In the genomic region with DNA sequence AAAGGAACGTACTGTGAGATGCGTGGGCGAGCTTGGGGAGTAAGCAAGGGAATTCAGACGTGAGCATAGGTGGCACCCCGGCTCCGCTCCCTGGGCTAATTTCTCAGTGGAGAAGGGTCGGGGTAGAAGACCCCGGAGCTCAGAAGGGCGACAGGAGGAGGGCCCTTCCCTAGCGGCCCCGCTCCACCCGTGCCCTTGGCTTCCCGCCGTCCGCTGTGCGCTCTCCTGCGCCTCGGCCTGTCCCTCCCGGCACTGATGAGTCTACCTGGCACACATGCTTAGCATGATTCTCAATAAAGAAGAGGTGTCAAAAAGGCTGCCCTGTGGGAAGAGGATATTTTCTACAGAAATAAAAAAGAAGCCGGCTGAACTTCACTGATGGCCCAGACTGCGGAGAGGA, we compare ENCODE assay signal across 29 cellular contexts.
"Had no signal": no experiment of that assay in that cellular context is flagged by ENCODE, and none has a peak within 500 bp of the region (broad histone marks: within the 10 kb centered on the region; RNA-seq: fewer than 3 reads in every experiment).

No MANE protein-coding gene starts in this region.

- H3K27me3 Mint-ChIP-seq: stimulated activated memory B cell treated with anti-CD40 and anti-IgM and Interleukin-4, amounts not matched to agents 10 μg/mL and 1 μg/mL and 100 μg/mL, for 72 hours; stimulated activated naive B cell treated with anti-CD40 and anti-IgM and Interleukin-4, amounts not matched to agents 10 μg/mL and 1 μg/mL and 100 μg/mL, for 72 hours; stimulated activated naive CD8-positive, alpha-beta T cell treated with anti-CD3 and anti-CD28 coated beads, Interleukin-15, amount 100 ng/mL, for 72 hours; stimulated activated naive CD8-positive, alpha-beta T cell treated with anti-CD3 and anti-CD28 coated beads, Interleukin-15, Interleukin-2, amounts not matched to agents 100 ng/mL and 50 ng/mL, for 24 hours; type B pancreatic cell had no signal

- H3K27ac ChIP-seq: stomach, suprapubic skin, testis, thoracic aorta, thyroid gland, tibial artery, tibial nerve, transverse colon, upper lobe of left lung, upper lobe of right lung, uterus, vagina had no signal

- H3K36me3 ChIP-seq: stomach, suprapubic skin, thoracic aorta, thyroid gland, tibial artery, tibial nerve, transverse colon, upper lobe of left lung, upper lobe of right lung, uterus, vagina had no signal

- H3K4me1 Mint-ChIP-seq: stimulated activated effector memory CD8-positive, alpha-beta T cell treated with anti-CD3 and anti-CD28 coated beads, Interleukin-12 subunit alpha, Interleukin-12 subunit beta, amount 100 ng/mL, for 72 hours; stimulated activated memory B cell treated with anti-CD40 and anti-IgM and Interleukin-4, amounts not matched to agents 10 μg/mL and 1 μg/mL and 100 μg/mL, for 72 hours; stimulated activated naive B cell treated with anti-CD40 and anti-IgM and Interleukin-4, amounts not matched to agents 10 μg/mL and 1 μg/mL and 100 μg/mL, for 72 hours; stimulated activated naive CD8-positive, alpha-beta T cell treated with anti-CD3 and anti-CD28 coated beads, Interleukin-15, amount 100 ng/mL, for 72 hours had no signal

- FAIRE-seq: urothelium cell line had no signal

- H3K4me3 Mint-ChIP-seq: stimulated activated effector memory CD8-positive, alpha-beta T cell treated with anti-CD3 and anti-CD28 coated beads, Interleukin-12 subunit alpha, Interleukin-12 subunit beta, amount 100 ng/mL, for 72 hours; stimulated activated memory B cell treated with anti-CD40 and anti-IgM and Interleukin-4, amounts not matched to agents 10 μg/mL and 1 μg/mL and 100 μg/mL, for 72 hours; stimulated activated naive B cell treated with anti-CD40 and anti-IgM and Interleukin-4, amounts not matched to agents 10 μg/mL and 1 μg/mL and 100 μg/mL, for 72 hours; stimulated activated naive CD8-positive, alpha-beta T cell treated with anti-CD3 and anti-CD28 coated beads, Interleukin-15, amount 100 ng/mL, for 72 hours; stimulated activated naive CD8-positive, alpha-beta T cell treated with anti-CD3 and anti-CD28 coated beads, Interleukin-15, Interleukin-2, amounts not matched to agents 100 ng/mL and 50 ng/mL, for 24 hours; type B pancreatic cell had no signal

- H3K27me3 ChIP-seq: stomach, suprapubic skin, testis, thyroid gland, tibial artery, tibial nerve, transverse colon, upper lobe of left lung, upper lobe of right lung, uterus, vagina had no signal

- H3K9me3 ChIP-seq: suprapubic skin, testis, thoracic aorta, thyroid gland, upper lobe of right lung, uterus, vagina had no signal

- DNase-seq: stimulated activated CD4-positive, alpha-beta T cell treated with anti-CD3 and anti-CD28 coated beads, Interleukin-2, amount 100 ng/mL, for 48 hours; stimulated activated CD4-positive, alpha-beta T cell treated with anti-CD3 and anti-CD28 coated beads, Interleukin-4, amount 100 ng/mL, for 1 hour; stimulated activated CD4-positive, alpha-beta T cell treated with anti-CD3 and anti-CD28 coated beads, Interleukin-4, amount 100 ng/mL, for 24 hours; stimulated activated CD4-positive, alpha-beta T cell treated with anti-CD3 and anti-CD28 coated beads, Interleukin-4, amount 100 ng/mL, for 4 hours; stimulated activated CD8-positive, alpha-beta memory T cell treated with anti-CD3 and anti-CD28 coated beads, Interleukin-4, amount 100 ng/mL, for 48 hours; stimulated activated naive B cell treated with anti-CD40 and anti-IgM and Interleukin-4, amounts not matched to agents 10 μg/mL and 1 μg/mL and 100 μg/mL, for 72 hours; stimulated activated naive CD4-positive, alpha-beta T cell; stimulated activated naive CD4-positive, alpha-beta T cell treated with Interleukin-2 at 50 U/mL for 16 hours; stimulated activated naive CD8-positive, alpha-beta T cell treated with anti-CD3 and anti-CD28 coated beads, Interleukin-15, amount 100 ng/mL, for 72 hours; stimulated activated naive CD8-positive, alpha-beta T cell treated with anti-CD3 and anti-CD28 coated beads, Interleukin-15, Interleukin-2, amounts not matched to agents 100 U/mL and 50 U/mL, for 24 hours; stomach; substantia nigra; testis; thyroid gland; tibial artery; transverse colon; trophoblast cell; upper lobe of right lung; uterus had no signal

- H3K4me3 ChIP-seq: stomach, suprapubic skin, thoracic aorta, thyroid gland, tibial artery, tibial nerve, transverse colon, upper lobe of left lung, upper lobe of right lung, uterus, vagina had no signal

- H3K4me1 ChIP-seq: stomach, suprapubic skin, testis, thyroid gland, tibial artery, tibial nerve, transverse colon, upper lobe of left lung, upper lobe of right lung, uterus, vagina had no signal

- H3K36me3 Mint-ChIP-seq: stimulated activated effector memory CD8-positive, alpha-beta T cell treated with anti-CD3 and anti-CD28 coated beads, Interleukin-12 subunit alpha, Interleukin-12 subunit beta, amount 100 ng/mL, for 72 hours; stimulated activated memory B cell treated with anti-CD40 and anti-IgM and Interleukin-4, amounts not matched to agents 10 μg/mL and 1 μg/mL and 100 μg/mL, for 72 hours; stimulated activated naive B cell treated with anti-CD40 and anti-IgM and Interleukin-4, amounts not matched to agents 10 μg/mL and 1 μg/mL and 100 μg/mL, for 72 hours; type B pancreatic cell had no signal

- H3K27ac Mint-ChIP-seq: stimulated activated effector memory CD8-positive, alpha-beta T cell treated with anti-CD3 and anti-CD28 coated beads, Interleukin-12 subunit alpha, Interleukin-12 subunit beta, amount 100 ng/mL, for 72 hours; stimulated activated memory B cell treated with anti-CD40 and anti-IgM and Interleukin-4, amounts not matched to agents 10 μg/mL and 1 μg/mL and 100 μg/mL, for 72 hours; stimulated activated naive B cell treated with anti-CD40 and anti-IgM and Interleukin-4, amounts not matched to agents 10 μg/mL and 1 μg/mL and 100 μg/mL, for 72 hours; stimulated activated naive CD8-positive, alpha-beta T cell treated with anti-CD3 and anti-CD28 coated beads, Interleukin-15, amount 100 ng/mL, for 72 hours; stimulated activated naive CD8-positive, alpha-beta T cell treated with anti-CD3 and anti-CD28 coated beads, Interleukin-15, Interleukin-2, amounts not matched to agents 100 ng/mL and 50 ng/mL, for 24 hours; type B pancreatic cell had no signal

- H3K9me3 Mint-ChIP-seq: stimulated activated memory B cell treated with anti-CD40 and anti-IgM and Interleukin-4, amounts not matched to agents 10 μg/mL and 1 μg/mL and 100 μg/mL, for 72 hours; stimulated activated naive CD8-positive, alpha-beta T cell treated with anti-CD3 and anti-CD28 coated beads, Interleukin-15, Interleukin-2, amounts not matched to agents 100 ng/mL and 50 ng/mL, for 24 hours; type B pancreatic cell had no signal

- ATAC-seq: stimulated activated naive B cell treated with anti-CD40 and anti-IgM and Interleukin-4, amounts not matched to agents 10 μg/mL and 1 μg/mL and 100 μg/mL, for 72 hours; stimulated activated naive CD8-positive, alpha-beta T cell treated with anti-CD3 and anti-CD28 coated beads, Interleukin-15, amount 100 ng/mL, for 72 hours; stimulated activated naive CD8-positive, alpha-beta T cell treated with anti-CD3 and anti-CD28 coated beads, Interleukin-15, Interleukin-2, amounts not matched to agents 100 U/mL and 50 U/mL, for 24 hours had no signal
